1 cellular context compared by ENCODE assay signal in genomic region chr5:88172847-88173758, GRCh38.
TF ChIP-seq lines count a peak whose summit lies in the region.

No MANE protein-coding gene starts in this region.

TF ChIP-seq in HepG2, 621 proteins besides CTCF, POLR2A, EP300 and RAD21 (continued from another document and continues in another):
- no peak for TF ChIP-seq FOXA1 (IDR thresholded peaks at IDR 0.05)
- TF ChIP-seq FOXA1 (CRISPR knock-in tag; IDR thresholded peaks at IDR 0.05), result peak; percentile 91
- no peak; the same call in 1 of the 2 replicates for TF ChIP-seq ZNF350 (CRISPR knock-in tag; IDR thresholded peaks at IDR 0.05; ENCODE audit: borderline replicate concordance, low read depth)
- TF ChIP-seq POGK (CRISPR knock-in tag; conservative IDR thresholded peaks at IDR 0.05), result 0 out of 2 replicates have a peak, but pooled peaks have one; percentile 32
- no peak for TF ChIP-seq STAT6 (CRISPR knock-in tag; IDR thresholded peaks at IDR 0.05; ENCODE audit: borderline replicate concordance)
- TF ChIP-seq ZNF703 (CRISPR knock-in tag; IDR thresholded peaks at IDR 0.05; ENCODE audit: borderline replicate concordance), result no peak
- peak; percentile 21; the same call in 1 of the 2 replicates for TF ChIP-seq ZNF362 (CRISPR knock-in tag; IDR thresholded peaks at IDR 0.05; ENCODE audit: borderline replicate concordance)
- peak; percentile 55; the same call in 1 of the 2 replicates for TF ChIP-seq TAF1 (CRISPR knock-in tag; IDR thresholded peaks at IDR 0.05)
- peak; percentile 66; the same call in 1 of the 2 replicates for TF ChIP-seq KDM5B (CRISPR knock-in tag; IDR thresholded peaks at IDR 0.05; ENCODE audit: borderline replicate concordance)
- peak; percentile 84 for TF ChIP-seq ZNF281 (CRISPR knock-in tag; IDR thresholded peaks at IDR 0.05; ENCODE audit: borderline replicate concordance)
- peak; percentile 41; the same call in 1 of the 2 replicates for TF ChIP-seq BCL6 (CRISPR knock-in tag; IDR thresholded peaks at IDR 0.05)
- no peak for TF ChIP-seq MTF1 (CRISPR knock-in tag; IDR thresholded peaks at IDR 0.05)
- 0 out of 2 replicates have a peak, but pooled peaks have one; percentile 19 for TF ChIP-seq ZBTB38 (CRISPR knock-in tag; IDR thresholded peaks at IDR 0.05)
- 0 out of 2 replicates have a peak, but pooled peaks have one; percentile 52 for TF ChIP-seq ZNF33B (CRISPR knock-in tag; IDR thresholded peaks at IDR 0.05)
- 0 out of 2 replicates have a peak, but pooled peaks have one; percentile 48 for TF ChIP-seq ZGPAT (CRISPR knock-in tag; IDR thresholded peaks at IDR 0.05)
- 0 out of 2 replicates have a peak, but pooled peaks have one; percentile 30 for TF ChIP-seq ZNF788 (CRISPR knock-in tag; IDR thresholded peaks at IDR 0.05; ENCODE audit: borderline replicate concordance)
- TF ChIP-seq ZNF713 (CRISPR knock-in tag; IDR thresholded peaks at IDR 0.05), result no peak
- no peak for TF ChIP-seq ZNF121 (CRISPR knock-in tag; IDR thresholded peaks at IDR 0.05)
- peak; percentile 60; the same call in 1 of the 2 replicates for TF ChIP-seq BRF2 (CRISPR knock-in tag; IDR thresholded peaks at IDR 0.05)
- TF ChIP-seq HMGXB4 (CRISPR knock-in tag; IDR thresholded peaks at IDR 0.05; ENCODE audit: borderline replicate concordance in 1 of 2, low read depth in 1 of 2), result 0 out of 4 replicates have a peak, but pooled peaks have one; percentile 38
- TF ChIP-seq ZNF224 (CRISPR knock-in tag; IDR thresholded peaks at IDR 0.05), result 0 out of 2 replicates have a peak, but pooled peaks have one; percentile 48
- TF ChIP-seq PITX1 (CRISPR knock-in tag; IDR thresholded peaks at IDR 0.05), result peak; percentile 43; the same call in 1 of the 2 replicates
- TF ChIP-seq NRL (CRISPR knock-in tag; IDR thresholded peaks at IDR 0.05; ENCODE audit: borderline replicate concordance), result peak; percentile 49; the same call in 1 of the 2 replicates
- TF ChIP-seq ERF (CRISPR knock-in tag; IDR thresholded peaks at IDR 0.05), result 0 out of 2 replicates have a peak, but pooled peaks have one; percentile 26
- 0 out of 2 replicates have a peak, but pooled peaks have one; percentile 34 for TF ChIP-seq ZNF501 (CRISPR knock-in tag; IDR thresholded peaks at IDR 0.05)
- 0 out of 2 replicates have a peak, but pooled peaks have one; percentile 32 for TF ChIP-seq IKZF5 (CRISPR knock-in tag; IDR thresholded peaks at IDR 0.05)
- TF ChIP-seq SMAD1 (CRISPR knock-in tag; IDR thresholded peaks at IDR 0.05; ENCODE audit: borderline replicate concordance, low read depth), result no peak
- TF ChIP-seq CREB1 (IDR thresholded peaks at IDR 0.05), result no peak
- TF ChIP-seq CREB1 (CRISPR knock-in tag; IDR thresholded peaks at IDR 0.05), result no peak
- no peak for TF ChIP-seq TARDBP (CRISPR knock-in tag; IDR thresholded peaks at IDR 0.05)
- no peak for TF ChIP-seq ETS1 (CRISPR knock-in tag; IDR thresholded peaks at IDR 0.05)
- no peak for TF ChIP-seq POLR2AphosphoS2 (IDR thresholded peaks at IDR 0.05; ENCODE audit: low read depth, low read length)
- TF ChIP-seq ZNF280D (CRISPR knock-in tag; IDR thresholded peaks at IDR 0.05), result peak; percentile 38; the same call in 1 of the 2 replicates
- no peak for TF ChIP-seq ZNF292 (CRISPR knock-in tag; IDR thresholded peaks at IDR 0.05; ENCODE audit: borderline replicate concordance, low read depth)
- TF ChIP-seq YY1 (IDR thresholded peaks at IDR 0.05; ENCODE audit: insufficient read depth, insufficient replicate concordance, low read depth, low read length), result peak; percentile 66
